ENCODE assay signal across 28 cellular contexts in genomic region chr21:42068592-42068991, GRCh38. TPM values are rescaled to one million over a fixed set of nuclear protein-coding genes. Genes with fewer than 3 reads are reported as not detected.
"Had no signal": no experiment of that assay in that cellular context is flagged by ENCODE, and none has a peak within 500 bp of the region (broad histone marks: within the 10 kb centered on the region; RNA-seq: fewer than 3 reads in every experiment).

No MANE protein-coding gene starts in this region.

- H3K27me3 Mint-ChIP-seq: activated CD8-positive, alpha-beta T cell treated with anti-CD3 and anti-CD28 coated beads for 36 hours; activated naive CD8-positive, alpha-beta T cell treated with anti-CD3 and anti-CD28 coated beads, Interleukin-2, amount 50 U/mL, for 24 hours; stimulated activated memory B cell treated with anti-CD40 and anti-IgM and Interleukin-4, amounts not matched to agents 10 μg/mL and 1 μg/mL and 100 μg/mL, for 72 hours had no signal

- H3K9me3 ChIP-seq: body of pancreas, lower lobe of right lung, right lobe of liver, stomach, suprapubic skin, tibial nerve, vagina had no signal

- H2AFZ ChIP-seq: parathyroid adenoma had no signal

- H3K36me3 ChIP-seq: lower lobe of right lung, right lobe of liver, stomach, suprapubic skin, tibial nerve, vagina had no signal

- H3K4me1 ChIP-seq: parathyroid adenoma had no signal

- H3K36me3 Mint-ChIP-seq: stimulated activated memory B cell treated with anti-CD40 and anti-IgM and Interleukin-4, amounts not matched to agents 10 μg/mL and 1 μg/mL and 100 μg/mL, for 72 hours had no signal

- ATAC-seq: activated CD8-positive, alpha-beta T cell treated with anti-CD3 and anti-CD28 coated beads for 36 hours; activated naive CD8-positive, alpha-beta T cell treated with anti-CD3 and anti-CD28 coated beads, Interleukin-2, amount 50 U/mL, for 24 hours; body of pancreas; left lobe of liver; lower lobe of right lung; right lobe of liver; stimulated activated memory B cell treated with anti-CD40 and anti-IgM and Interleukin-4, amounts not matched to agents 10 μg/mL and 1 μg/mL and 100 μg/mL, for 72 hours had no signal

- H3K27me3 ChIP-seq: body of pancreas, vagina had no signal

- DNase-seq: activated CD4-positive, alpha-beta T cell treated with anti-CD3 and anti-CD28 coated beads, Interleukin-2, amount 10 ng/mL, durations not matched to agents 24 days and 14 days; activated CD8-positive, alpha-beta T cell treated with anti-CD3 and anti-CD28 coated beads for 36 hours; activated gamma-delta T cell; activated naive CD4-positive, alpha-beta T cell treated with anti-CD3 and anti-CD28 coated beads, Interleukin-2, amount 50 U/mL, for 16 hours; activated naive CD8-positive, alpha-beta T cell treated with anti-CD3 and anti-CD28 coated beads, Interleukin-2, amount 50 U/mL, for 24 hours; anterior cingulate cortex; body of pancreas; dermis blood vessel endothelial cell; effector CD8-positive, alpha-beta T cell; erythroblast; foreskin fibroblast; lower lobe of right lung; right lobe of liver; stomach had no signal

- H3K4me3 Mint-ChIP-seq: activated CD4-positive, alpha-beta T cell treated with anti-CD3 and anti-CD28 coated beads, Interleukin-2, amount 10 ng/mL, durations not matched to agents 24 days and 14 days; activated CD8-positive, alpha-beta T cell treated with anti-CD3 and anti-CD28 coated beads for 36 hours; activated naive CD8-positive, alpha-beta T cell treated with anti-CD3 and anti-CD28 coated beads, Interleukin-2, amount 50 U/mL, for 24 hours; activated T-helper 1 cell treated with anti-CD3 and anti-CD28 coated beads, Interleukin-12 subunit alpha, Interleukin-12 subunit beta, Interleukin-2, Interleukin-4 antibody, amounts not matched to agents 30 ng/mL and 10 ng/mL and 1 ng/mL, durations not matched to agents 14 hours and 24 hours and 36 hours; nephron; stimulated activated memory B cell treated with anti-CD40 and anti-IgM and Interleukin-4, amounts not matched to agents 10 μg/mL and 1 μg/mL and 100 μg/mL, for 72 hours; T-helper 1 cell treated with Interleukin-12 subunit alpha and Interleukin-12 subunit beta and Interleukin-4 antibody, amounts not matched to agents 30 μg/mL and 1 μg/mL, for 36 hours had no signal

- H3K27ac Mint-ChIP-seq: activated CD4-positive, alpha-beta T cell treated with anti-CD3 and anti-CD28 coated beads, Interleukin-2, amount 10 ng/mL, durations not matched to agents 24 days and 14 days; activated CD8-positive, alpha-beta T cell treated with anti-CD3 and anti-CD28 coated beads for 36 hours; activated naive CD8-positive, alpha-beta T cell treated with anti-CD3 and anti-CD28 coated beads, Interleukin-2, amount 50 U/mL, for 24 hours; activated T-helper 1 cell treated with anti-CD3 and anti-CD28 coated beads, Interleukin-12 subunit alpha, Interleukin-12 subunit beta, Interleukin-2, Interleukin-4 antibody, amounts not matched to agents 30 ng/mL and 10 ng/mL and 1 ng/mL, durations not matched to agents 14 hours and 24 hours and 36 hours; nephron; stimulated activated memory B cell treated with anti-CD40 and anti-IgM and Interleukin-4, amounts not matched to agents 10 μg/mL and 1 μg/mL and 100 μg/mL, for 72 hours; T-helper 1 cell treated with Interleukin-12 subunit alpha and Interleukin-12 subunit beta and Interleukin-4 antibody, amounts not matched to agents 30 μg/mL and 1 μg/mL, for 36 hours had no signal

- H3K9me3 Mint-ChIP-seq: activated CD4-positive, alpha-beta T cell treated with anti-CD3 and anti-CD28 coated beads, Interleukin-2, amount 10 ng/mL, durations not matched to agents 24 days and 14 days; activated CD8-positive, alpha-beta T cell treated with anti-CD3 and anti-CD28 coated beads for 36 hours; activated naive CD8-positive, alpha-beta T cell treated with anti-CD3 and anti-CD28 coated beads, Interleukin-2, amount 50 U/mL, for 24 hours; activated T-helper 1 cell treated with anti-CD3 and anti-CD28 coated beads, Interleukin-12 subunit alpha, Interleukin-12 subunit beta, Interleukin-2, Interleukin-4 antibody, amounts not matched to agents 30 ng/mL and 10 ng/mL and 1 ng/mL, durations not matched to agents 14 hours and 24 hours and 36 hours; nephron; stimulated activated memory B cell treated with anti-CD40 and anti-IgM and Interleukin-4, amounts not matched to agents 10 μg/mL and 1 μg/mL and 100 μg/mL, for 72 hours; T-helper 1 cell treated with Interleukin-12 subunit alpha and Interleukin-12 subunit beta and Interleukin-4 antibody, amounts not matched to agents 30 μg/mL and 1 μg/mL, for 36 hours had no signal

- H3K4me3 ChIP-seq: body of pancreas, lower lobe of right lung, right lobe of liver, skin epidermis, stomach, suprapubic skin, tibial nerve, vagina had no signal

- H3K9ac ChIP-seq: parathyroid adenoma had no signal

- H3K4me1 Mint-ChIP-seq: nephron had no signal

- H3K27ac ChIP-seq: body of pancreas, lower lobe of right lung, parathyroid adenoma, right lobe of liver, skin epidermis, stomach, suprapubic skin, tibial nerve, vagina had no signal

RNA-seq across cellular contexts. Expression of gene UMODL1, which starts 2.5 kb away (rescaled TPM):
- total RNA-seq: activated CD4-positive, alpha-beta T cell treated with anti-CD3 and anti-CD28 coated beads, Interleukin-2, amount 10 ng/mL, durations not matched to agents 24 days and 14 days; activated CD8-positive, alpha-beta T cell treated with anti-CD3 and anti-CD28 coated beads for 36 hours; activated T-helper 1 cell treated with anti-CD3 and anti-CD28 coated beads, Interleukin-12 subunit alpha, Interleukin-12 subunit beta, Interleukin-2, Interleukin-4 antibody, amounts not matched to agents 30 ng/mL and 10 ng/mL and 1 ng/mL, durations not matched to agents 14 hours and 24 hours and 36 hours; body of pancreas; cardiac septum; dermis blood vessel endothelial cell; fibroblast of lung; glomerular endothelial cell; kidney epithelial cell; tibial nerve; vagina had no signal
- polyA plus RNA-seq: fibroblast of lung, stomach had no signal
